Comparison of ENCODE assay signal across 1 cellular context in the genomic region with DNA sequence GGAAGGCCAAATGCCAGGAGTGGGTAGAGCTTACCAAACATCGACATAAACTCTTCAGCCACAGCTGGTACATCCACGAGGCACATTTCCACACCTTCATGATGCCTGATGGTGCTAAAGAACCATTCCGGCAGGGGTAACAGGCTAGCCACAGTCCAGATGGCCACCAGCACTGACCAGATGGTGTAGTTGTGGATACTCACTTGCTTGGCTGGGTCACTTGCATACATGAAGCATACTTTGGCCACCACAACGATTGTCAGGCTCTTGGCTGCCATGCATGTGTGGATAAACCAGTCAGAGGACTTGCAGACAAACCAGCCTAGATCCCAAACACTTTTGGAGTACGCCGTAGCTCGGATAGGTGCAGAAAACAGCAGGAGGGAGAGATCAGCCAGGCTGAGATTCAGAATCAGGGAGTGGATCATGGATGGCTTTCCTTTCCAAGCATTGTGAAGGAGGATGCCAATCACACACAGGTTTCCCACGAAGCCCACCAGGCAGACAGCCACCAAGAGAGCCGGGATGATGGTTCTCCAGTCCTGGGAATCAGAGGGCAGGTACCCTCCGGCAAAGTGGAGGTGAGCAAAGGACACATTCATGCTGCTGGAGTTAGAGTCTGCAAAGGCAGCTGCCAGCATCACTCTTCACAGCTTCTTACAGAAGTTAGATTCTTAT.
TF ChIP-seq lines count a peak whose summit lies in the region.

No MANE protein-coding gene starts in this region.

TF ChIP-seq in WTC11, 78 proteins besides CTCF, POLR2A, EP300 and RAD21 (continued from another document):
- TF ChIP-seq JAZF1 (CRISPR knock-in tag; IDR thresholded peaks at IDR 0.05) (no peak), ZNF138 (CRISPR knock-in tag; conservative IDR thresholded peaks at IDR 0.05) (no peak), IRF2 (CRISPR knock-in tag; IDR thresholded peaks at IDR 0.05; ENCODE audit: borderline replicate concordance, low read depth) (no peak)
- TF ChIP-seq, protein P1, sequence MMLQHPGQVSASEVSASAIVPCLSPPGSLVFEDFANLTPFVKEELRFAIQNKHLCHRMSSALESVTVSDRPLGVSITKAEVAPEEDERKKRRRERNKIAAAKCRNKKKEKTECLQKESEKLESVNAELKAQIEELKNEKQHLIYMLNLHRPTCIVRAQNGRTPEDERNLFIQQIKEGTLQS (CRISPR knock-in tag; conservative IDR thresholded peaks at IDR 0.05) = no peak
- TF ChIP-seq, protein P2, sequence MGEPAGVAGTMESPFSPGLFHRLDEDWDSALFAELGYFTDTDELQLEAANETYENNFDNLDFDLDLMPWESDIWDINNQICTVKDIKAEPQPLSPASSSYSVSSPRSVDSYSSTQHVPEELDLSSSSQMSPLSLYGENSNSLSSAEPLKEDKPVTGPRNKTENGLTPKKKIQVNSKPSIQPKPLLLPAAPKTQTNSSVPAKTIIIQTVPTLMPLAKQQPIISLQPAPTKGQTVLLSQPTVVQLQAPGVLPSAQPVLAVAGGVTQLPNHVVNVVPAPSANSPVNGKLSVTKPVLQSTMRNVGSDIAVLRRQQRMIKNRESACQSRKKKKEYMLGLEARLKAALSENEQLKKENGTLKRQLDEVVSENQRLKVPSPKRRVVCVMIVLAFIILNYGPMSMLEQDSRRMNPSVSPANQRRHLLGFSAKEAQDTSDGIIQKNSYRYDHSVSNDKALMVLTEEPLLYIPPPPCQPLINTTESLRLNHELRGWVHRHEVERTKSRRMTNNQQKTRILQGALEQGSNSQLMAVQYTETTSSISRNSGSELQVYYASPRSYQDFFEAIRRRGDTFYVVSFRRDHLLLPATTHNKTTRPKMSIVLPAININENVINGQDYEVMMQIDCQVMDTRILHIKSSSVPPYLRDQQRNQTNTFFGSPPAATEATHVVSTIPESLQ (CRISPR knock-in tag; IDR thresholded peaks at IDR 0.05) = no peak
